In the genomic region with DNA sequence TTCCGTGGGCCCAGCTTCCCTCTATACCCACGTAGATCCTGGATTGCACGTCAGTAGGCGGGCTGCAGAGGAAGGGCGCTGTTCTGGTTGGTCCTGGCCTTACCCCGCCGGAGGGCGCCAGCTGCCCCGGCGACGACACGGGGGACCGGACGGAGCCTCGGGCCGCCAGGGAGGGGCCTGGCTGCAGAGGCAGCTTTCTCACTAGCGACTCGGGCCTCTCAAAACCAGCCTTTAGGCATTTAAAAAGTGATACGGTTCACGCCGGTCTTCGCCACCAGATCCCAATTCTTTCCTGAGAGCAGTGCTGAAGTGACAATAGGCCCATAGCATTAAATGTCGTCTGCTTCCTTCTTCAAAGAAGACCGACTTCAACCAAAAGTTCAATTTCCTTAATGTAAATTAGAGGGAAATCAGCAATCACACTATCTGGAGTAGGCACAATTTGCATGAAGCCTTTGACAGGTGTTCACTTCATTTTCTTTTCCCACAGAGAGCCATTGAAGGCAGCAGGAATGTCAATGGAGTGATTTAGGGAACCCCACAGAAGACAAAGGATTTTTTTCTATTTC, we compare ENCODE assay signal across 9 cellular contexts. TPM values are rescaled to one million over a fixed set of nuclear protein-coding genes. Genes with fewer than 3 reads are reported as not detected.
DNase-seq lines count a peak whose midpoint lies in the region; ATAC-seq, FAIRE-seq and TF ChIP-seq lines count a peak whose summit lies in the region.
"Had no signal": no experiment of that assay in that cellular context is flagged by ENCODE, and none has a peak within 500 bp of the region (broad histone marks: within the 10 kb centered on the region; RNA-seq: fewer than 3 reads in every experiment).

No MANE protein-coding gene starts in this region.

- FAIRE-seq in K562 (lab: Jason Lieb, UNC), result peak; percentile 29
- FAIRE-seq: A204.1 had no signal

- H3K9me3 ChIP-seq in K562 (replicated peaks; ENCODE audit: control insufficient read depth, insufficient read depth, low read depth, low read length), result peaks cover 3% of the 10 kb centered on the region

- TF ChIP-seq POLR2A in K562 (conservative IDR thresholded peaks at IDR 0.05), result no peak

- intact Hi-C loops in K562 (cut with micrococcal nuclease), result no loop called here

- peak; percentile 61 to 86 (median 65) for TF ChIP-seq CTCF in K562 (IDR thresholded peaks at IDR 0.05 in 2 of 3, conservative IDR thresholded peaks at IDR 0.05 in 1 of 3; ENCODE audit: insufficient read depth in 2 of 3, low read depth in 1 of 3, low read length in 3 of 3)

- 27% methylated on average over 24 of the region's 24 CpGs for WGBS in K562 (ENCODE audit: insufficient coverage, low coverage, missing lambda C conversion rate)

- H4K20me1 ChIP-seq in K562 (replicated peaks; ENCODE audit: control insufficient read depth, insufficient read depth, low read length), result no peaks in the 10 kb centered on the region

- no peaks in the 10 kb centered on the region for H3K79me2 ChIP-seq in K562 (ENCODE audit: control insufficient read depth, insufficient read depth, low read length)

- peak in 1 of 2 experiments; percentile 54; a peak in 2 of 4 replicates for TF ChIP-seq RAD21 in K562 (CRISPR knock-in tag; conservative IDR thresholded peaks at IDR 0.05 in 1 of 2, IDR thresholded peaks at IDR 0.05 in 1 of 2)

- CTCF ChIA-PET in K562 (lab: Yijun Ruan, JAX; ENCODE audit: low intra/inter-chr PET ratio), result no interaction called here

- peak overlapping the region; percentile 33 to 75 for H3K9ac ChIP-seq in K562 (ENCODE audit: insufficient read depth in 1 of 2, low read depth in 2 of 2, low read length in 2 of 2)

- H2AFZ ChIP-seq in K562 (ENCODE audit: low read depth, low read length), result peak overlapping the region; percentile 96

- no peaks in the 10 kb centered on the region for H3K9me1 ChIP-seq in K562 (ENCODE audit: control insufficient read depth, insufficient read depth, low read length)

- H3K27me3 ChIP-seq in K562 (ENCODE audit: control insufficient read depth in 2 of 2, insufficient read depth in 2 of 2, low read length in 2 of 2), result no peaks in the 10 kb centered on the region

- BruUV-seq in K562 (replicated peaks; lab: Mats Ljungman, UMichigan), result no TSS peak

- H3K27ac ChIP-seq in K562 (ENCODE audit: extremely low read depth, low read depth, low read length), result peak overlapping the region; percentile 29; the same call in 1 of the 3 replicates

- DNase-seq in NCI-H2107 treated with DMSO at 0.1 percent for 48 hours (lab: John Stamatoyannopoulos, UW; ENCODE audit: unreplicated experiment), result peak; percentile 3
- no peak for DNase-seq in NCI-H2107 (lab: John Stamatoyannopoulos, UW)
- peak in 4 of 5 donors; percentile 16 to 65 (median 30) for DNase-seq in T-helper 1 cell
- peak; percentile 72 to 83 (median 74) for DNase-seq in K562 (ENCODE audit: extremely low read depth in 1 of 4, low spot score in 3 of 4)
- DNase-seq in iris pigment epithelial cell (ENCODE audit: low read depth), result peak; percentile 22
- DNase-seq in stimulated activated CD4-positive, alpha-beta T cell treated with anti-CD3 and anti-CD28 coated beads, Interleukin-2, amount 100 ng/mL, for 24 hours, result peak; percentile 44 to 58
- no peak for DNase-seq in NCI-H146 treated with DMSO at 0.1 percent for 48 hours (lab: John Stamatoyannopoulos, UW; ENCODE audit: unreplicated experiment)

- H3K36me3 ChIP-seq in K562 (ENCODE audit: control insufficient read depth, insufficient read depth, low read length), result no peaks in the 10 kb centered on the region

- POLR2A ChIA-PET in K562 (lab: Yijun Ruan, JAX), result interaction anchor here (0.6 to 1.3 kb wide), 5 partner anchors 10 to 40 kb away, joined by 3 to 6 read pairs (median 3); no protein-coding TSS in a partner anchor

- no peak overlapping the region for H3K4me3 ChIP-seq in K562

- TF ChIP-seq EP300 in K562 (IDR thresholded peaks at IDR 0.05; ENCODE audit: low read length), result no peak

- in situ Hi-C loops in K562 (cut with MboI), result no loop called here

- peaks cover 4 to 5% of the 10 kb centered on the region in 2 experiments; a peak in 3 of 5 replicates for H3K4me1 ChIP-seq in K562 (replicated peaks in 1 of 2; ENCODE audit: control insufficient read depth in 2 of 2, insufficient read depth in 2 of 2, low read length in 2 of 2)

- H3K4me2 ChIP-seq in K562 (ENCODE audit: insufficient read depth, low read length), result peak overlapping the region; percentile 65

- ATAC-seq in HG03039 (IDR thresholded peaks at IDR 0.05; ENCODE audit: unreplicated experiment), result peak; percentile 88
- ATAC-seq in K562, result peak; percentile 100

TF ChIP-seq in K562, 482 proteins besides CTCF, POLR2A, EP300 and RAD21 (continues in another document):
- TF ChIP-seq SLC30A9 (CRISPR knock-in tag; IDR thresholded peaks at IDR 0.05) (no peak), ZNF41 (CRISPR knock-in tag; conservative IDR thresholded peaks at IDR 0.05) (no peak), FOXA3 (CRISPR knock-in tag; conservative IDR thresholded peaks at IDR 0.05 in 1 of 2, IDR thresholded peaks at IDR 0.05 in 1 of 2) (no peak), PTBP1 (IDR thresholded peaks at IDR 0.05; ENCODE audit: low read depth, low read length) (no peak), POU5F1 (IDR thresholded peaks at IDR 0.05; ENCODE audit: borderline replicate concordance, low read depth, low read length, partially characterized antibody) (no peak), MAZ (CRISPR knock-in tag; conservative IDR thresholded peaks at IDR 0.05 in 1 of 2, IDR thresholded peaks at IDR 0.05 in 1 of 2) (peak; percentile 37 to 85; a peak in 3 of 4 replicates), L3MBTL2 (IDR thresholded peaks at IDR 0.05) (peak; percentile 51; the same call in 1 of the 2 replicates), ZNF57 (CRISPR knock-in tag; IDR thresholded peaks at IDR 0.05) (no peak), ZFX (CRISPR knock-in tag; IDR thresholded peaks at IDR 0.05) (peak; percentile 32; the same call in 1 of the 2 replicates), RNF2 (IDR thresholded peaks at IDR 0.05) (no peak), HCFC1 (IDR thresholded peaks at IDR 0.05; ENCODE audit: low read depth, low read length) (peak; percentile 30; the same call in 1 of the 2 replicates), POLR2H (tag; IDR thresholded peaks at IDR 0.05; ENCODE audit: low read depth) (no peak), POLR2G (IDR thresholded peaks at IDR 0.05; ENCODE audit: low read depth, low read length) (peak; percentile 37; the same call in 1 of the 2 replicates), YY1 (IDR thresholded peaks at IDR 0.05; ENCODE audit: borderline replicate concordance in 1 of 3, control insufficient read depth in 1 of 3, extremely low read depth in 1 of 3, insufficient read depth in 3 of 3, insufficient read length in 1 of 3, insufficient replicate concordance in 2 of 3, low read depth in 1 of 3, low read length in 2 of 3) (peak in 1 of 3 experiments; percentile 34), CTBP1 (IDR thresholded peaks at IDR 0.05; ENCODE audit: borderline replicate concordance) (0 out of 2 replicates have a peak, but pooled peaks have one; percentile 17), MTA3 (IDR thresholded peaks at IDR 0.05; ENCODE audit: borderline replicate concordance) (peak; percentile 40; the same call in 1 of the 2 replicates), E2F3 (CRISPR knock-in tag; IDR thresholded peaks at IDR 0.05) (0 out of 2 replicates have a peak, but pooled peaks have one; percentile 19), ATF7 (IDR thresholded peaks at IDR 0.05) (0 out of 2 replicates have a peak, but pooled peaks have one; percentile 19), CXXC5 (CRISPR knock-in tag; IDR thresholded peaks at IDR 0.05) (peak; percentile 70), NFIC (IDR thresholded peaks at IDR 0.05) (no peak), TARDBP (IDR thresholded peaks at IDR 0.05) (peak; percentile 45; the same call in 1 of the 2 replicates), ZNF274 (IDR thresholded peaks at IDR 0.05; ENCODE audit: borderline replicate concordance, low read depth, low read length) (no peak), ETV1 (tag; conservative IDR thresholded peaks at IDR 0.05; ENCODE audit: low read depth) (peak; percentile 47; the same call in 1 of the 2 replicates)
- TF ChIP-seq, protein P1, sequence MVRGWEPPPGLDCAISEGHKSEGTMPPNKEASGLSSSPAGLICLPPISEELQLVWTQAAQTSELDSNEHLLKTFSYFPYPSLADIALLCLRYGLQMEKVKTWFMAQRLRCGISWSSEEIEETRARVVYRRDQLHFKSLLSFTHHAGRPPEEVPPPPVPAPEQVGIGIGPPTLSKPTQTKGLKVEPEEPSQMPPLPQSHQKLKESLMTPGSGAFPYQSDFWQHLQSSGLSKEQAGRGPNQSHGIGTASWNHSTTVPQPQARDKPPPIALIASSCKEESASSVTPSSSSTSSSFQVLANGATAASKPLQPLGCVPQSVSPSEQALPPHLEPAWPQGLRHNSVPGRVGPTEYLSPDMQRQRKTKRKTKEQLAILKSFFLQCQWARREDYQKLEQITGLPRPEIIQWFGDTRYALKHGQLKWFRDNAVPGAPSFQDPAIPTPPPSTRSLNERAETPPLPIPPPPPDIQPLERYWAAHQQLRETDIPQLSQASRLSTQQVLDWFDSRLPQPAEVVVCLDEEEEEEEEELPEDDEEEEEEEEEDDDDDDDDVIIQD (CRISPR knock-in tag; IDR thresholded peaks at IDR 0.05), result no peak

RNA-seq across cellular contexts. Expression of a gene that starts 17.6 kb away (rescaled TPM):
- 56.7 and 101 TPM in 2 replicates for total RNA-seq in K562 (2011; cell fraction: chromatin; rRNA removed; ENCODE audit: low replicate concordance)
- 29.9 and 36.2 TPM in 2 replicates for total RNA-seq in K562 (2011; cell fraction: nucleolus; rRNA removed)
- total RNA-seq in K562 (2011; cell fraction: nucleoplasm; rRNA removed), result 53.2 and 70.1 TPM in 2 replicates
- total RNA-seq in K562 (2014; rRNA removed), result 72.0 and 92.9 TPM in 2 replicates
- 158 and 167 TPM in 2 replicates for total RNA-seq in K562 (2014; rRNA removed; fragmentation: Illumina TruSeq; extraction: Trizol)
- 151 TPM in 2 replicates for total RNA-seq in K562 (2015; rRNA removed; fragmentation: Illumina TruSeq; extraction: Trizol)
- total RNA-seq in K562 (2021), result 198 and 211 TPM in 2 replicates
- polyA plus RNA-seq in K562 (2011; rRNA removed), result 111 and 122 TPM in 2 replicates
- 40.9 and 69.1 TPM in 2 replicates for polyA plus RNA-seq in K562 (2011; cell fraction: cytosol; rRNA removed)
- polyA plus RNA-seq in K562 (2011; cell fraction: nucleus; rRNA removed), result 23.6 and 41.6 TPM in 2 replicates
- 228 and 234 TPM in 2 replicates for polyA plus RNA-seq in K562 (2012)
- 126 and 138 TPM in 2 replicates for polyA plus RNA-seq in K562 (2014; fragmentation: Illumina TruSeq; extraction: Trizol)
- 10 to 100 TPM; 53.6 to 58.8 TPM for polyA plus RNA-seq in K562 (2014; fragmentation: Nextera tagmentation; extraction: Ambion mirVana)
- polyA plus RNA-seq in K562 (2014; rRNA removed), result 77.7 and 85.0 TPM in 2 replicates
- polyA minus RNA-seq in K562 (2011; rRNA and poly(A)+ RNA removed), result 77.2 and 100 TPM in 2 replicates
- 44.0 and 69.7 TPM in 2 replicates for polyA minus RNA-seq in K562 (2011; cell fraction: cytosol; rRNA and poly(A)+ RNA removed)
- 13.2 and 25.0 TPM in 2 replicates for polyA minus RNA-seq in K562 (2011; cell fraction: nucleus; rRNA and poly(A)+ RNA removed)

Comparison
In these comparisons a context has a peak if more than half of its experiments do, and no peak if none do; other contexts are left out.
1. DNase-seq: peak in NCI-H2107 treated with DMSO at 0.1 percent for 48 hours (single experiment), T-helper 1 cell (4 of 5), K562 (4 of 4), iris pigment epithelial cell (single experiment) and stimulated activated CD4-positive, alpha-beta T cell treated with anti-CD3 and anti-CD28 coated beads, Interleukin-2, amount 100 ng/mL, for 24 hours (2 of 2); none in NCI-H2107 (single experiment) and NCI-H146 treated with DMSO at 0.1 percent for 48 hours (single experiment).